Comparison of ENCODE assay signal across 6 cellular contexts in genomic region chr11:111878385-111878765, GRCh38. TPM values are rescaled to one million over a fixed set of nuclear protein-coding genes. Genes with fewer than 3 reads are reported as not detected.
A peak's percentile ranks its signal among the peaks of the same experiment; 100 is the strongest.
DNase-seq lines count a peak whose midpoint lies in the region; ATAC-seq and TF ChIP-seq lines count a peak whose summit lies in the region.

No MANE protein-coding gene starts in this region.

- H3K4me3 ChIP-seq in HUES64 (ENCODE audit: low read length) = peak overlapping the region; percentile 90
- H3K4me3 ChIP-seq in colonic mucosa = peak overlapping the region; percentile 52

- 4% methylated on average over 10 of the region's 10 CpGs for WGBS in HUES64

- H3K4me1 ChIP-seq in HUES64 (ENCODE audit: insufficient read depth, low read length) (0 out of 2 replicates have a peak, but pooled peaks cover 6% of the 10 kb centered on the region), colonic mucosa (no peaks in the 10 kb centered on the region)

- peak; percentile 4 for ATAC-seq in GM19397 (IDR thresholded peaks at IDR 0.05; ENCODE audit: unreplicated experiment)

- H3K9me3 ChIP-seq in HUES64 (ENCODE audit: insufficient read depth, low read depth, low read length) (no peaks in the 10 kb centered on the region), colonic mucosa (no peaks in the 10 kb centered on the region)

- no peak for DNase-seq in colonic mucosa
- peak; percentile 58 for DNase-seq in pons (ENCODE audit: low spot score)
- no peak for DNase-seq in ureter (ENCODE audit: low spot score)
- no peak for DNase-seq in putamen (ENCODE audit: low spot score)

- no peak for TF ChIP-seq CTCF in colonic mucosa (IDR thresholded peaks at IDR 0.05)

- no peaks in the 10 kb centered on the region for H3K27me3 ChIP-seq in HUES64 (ENCODE audit: insufficient read depth, low read length)
- no peaks in the 10 kb centered on the region for H3K27me3 ChIP-seq in colonic mucosa

- H3K9ac ChIP-seq in HUES64 (ENCODE audit: low read depth, low read length) (peak overlapping the region; percentile 87), colonic mucosa (ENCODE audit: low read depth in 2 of 2, low read length in 2 of 2) (peak overlapping the region; percentile 72 to 86)

- peak overlapping the region; percentile 93 for H3K27ac ChIP-seq in HUES64 (ENCODE audit: low read depth, low read length)
- H3K27ac ChIP-seq in colonic mucosa = peak overlapping the region; percentile 91

- intact Hi-C loops in colonic mucosa (cut with DNase I) = loop anchor here (5.0 kb wide), 1 partner anchor 99 kb away; no protein-coding TSS in a partner anchor

- H3K36me3 ChIP-seq in HUES64 (ENCODE audit: insufficient read depth, low read length) (no peaks in the 10 kb centered on the region), colonic mucosa (no peaks in the 10 kb centered on the region)

RNA-seq across cellular contexts. Expression of gene FDXACB1, which starts 0.6 kb away (rescaled TPM):
- 3.0 TPM for polyA plus RNA-seq in HUES64 (2013, experiment 1 of 2)
- polyA plus RNA-seq in HUES64 (2013, experiment 2 of 2) = 3.3 TPM
- total RNA-seq in colonic mucosa = 1 to 10 TPM; 1.6 to 2.1 TPM
- total RNA-seq in ureter = 3.8 TPM

RNA-seq across cellular contexts. Expression of gene CFAP68, which starts 1.0 kb away (rescaled TPM):
- 33.5 TPM for polyA plus RNA-seq in HUES64 (2013, experiment 1 of 2)
- polyA plus RNA-seq in HUES64 (2013, experiment 2 of 2) = 42.2 TPM
- total RNA-seq in colonic mucosa (10 to 100 TPM; 18.8 to 20.0 TPM), ureter (50.9 TPM)

RNA-seq across cellular contexts. Expression of gene ALG9, which starts 7.0 kb away (rescaled TPM):
- 20.7 TPM for polyA plus RNA-seq in HUES64 (2013, experiment 1 of 2)
- polyA plus RNA-seq in HUES64 (2013, experiment 2 of 2) = 23.4 TPM
- 10 to 100 TPM; 23.2 to 25.2 TPM for total RNA-seq in colonic mucosa
- total RNA-seq in ureter = 33.5 TPM

RNA-seq across cellular contexts. Expression of gene CRYAB, which starts 33.2 kb away (rescaled TPM):
- polyA plus RNA-seq in HUES64 (2013, experiment 1 of 2) = 1.5 TPM
- polyA plus RNA-seq in HUES64 (2013, experiment 2 of 2) = 5.8 TPM
- total RNA-seq in colonic mucosa (100 to 1,000 TPM in 1 of 2 donors, 10 to 100 TPM in 1; 10.6 to 166 TPM), ureter (106 TPM)

RNA-seq across cellular contexts. Expression of gene HSPB2, which starts 34.2 kb away (rescaled TPM):
- 0.35 TPM for polyA plus RNA-seq in HUES64 (2013, experiment 1 of 2)
- not detected for polyA plus RNA-seq in HUES64 (2013, experiment 2 of 2)
- total RNA-seq in colonic mucosa = 1 to 10 TPM in 1 of 2 donors, under 1 TPM in 1; 0.25 to 2.2 TPM
- 0.83 TPM for total RNA-seq in ureter
